In the genomic region with DNA sequence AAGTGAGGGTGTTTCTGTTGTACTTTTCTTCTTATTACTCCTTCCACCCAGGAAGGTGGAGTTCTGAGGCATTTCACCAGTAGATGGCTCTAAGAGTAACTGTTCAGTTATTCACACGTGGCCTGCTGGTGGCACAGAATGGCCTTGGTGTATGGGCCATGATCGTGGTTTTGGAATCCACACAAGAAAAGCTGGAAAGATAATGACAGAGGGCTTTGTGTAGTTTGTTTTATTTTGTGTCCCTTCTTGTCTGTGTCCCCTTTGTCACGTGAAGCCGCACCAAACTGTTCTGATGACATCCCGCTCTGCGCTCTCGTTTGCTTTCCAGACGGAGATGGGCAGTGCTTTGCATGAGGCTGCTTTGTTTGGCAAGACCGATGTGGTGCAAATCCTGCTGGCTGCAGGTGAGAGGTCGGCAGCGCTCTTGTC, we compare ENCODE assay signal across 2 cellular contexts.
TF ChIP-seq lines count a peak whose summit lies in the region.

No MANE protein-coding gene starts in this region.

TF ChIP-seq in IMR-90, 13 proteins besides CTCF, POLR2A, EP300 and RAD21:
- TF ChIP-seq, protein P1, sequence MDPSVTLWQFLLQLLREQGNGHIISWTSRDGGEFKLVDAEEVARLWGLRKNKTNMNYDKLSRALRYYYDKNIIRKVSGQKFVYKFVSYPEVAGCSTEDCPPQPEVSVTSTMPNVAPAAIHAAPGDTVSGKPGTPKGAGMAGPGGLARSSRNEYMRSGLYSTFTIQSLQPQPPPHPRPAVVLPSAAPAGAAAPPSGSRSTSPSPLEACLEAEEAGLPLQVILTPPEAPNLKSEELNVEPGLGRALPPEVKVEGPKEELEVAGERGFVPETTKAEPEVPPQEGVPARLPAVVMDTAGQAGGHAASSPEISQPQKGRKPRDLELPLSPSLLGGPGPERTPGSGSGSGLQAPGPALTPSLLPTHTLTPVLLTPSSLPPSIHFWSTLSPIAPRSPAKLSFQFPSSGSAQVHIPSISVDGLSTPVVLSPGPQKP (IDR thresholded peaks at IDR 0.05; ENCODE audit: borderline replicate concordance, low read depth, low read length): no peak
- TF ChIP-seq SMC3 (IDR thresholded peaks at IDR 0.05; ENCODE audit: low read depth, low read length) (0 out of 2 replicates have a peak, but pooled peaks have one; percentile 20), RCOR1 (IDR thresholded peaks at IDR 0.05; ENCODE audit: insufficient replicate concordance, low read length) (no peak), MXI1 (IDR thresholded peaks at IDR 0.05; ENCODE audit: borderline replicate concordance, low read depth, low read length) (no peak), FOS (IDR thresholded peaks at IDR 0.05; ENCODE audit: low read depth, low read length) (no peak), RFX5 (IDR thresholded peaks at IDR 0.05; ENCODE audit: low read depth, low read length) (no peak)

TF ChIP-seq in GM12878, 131 proteins besides CTCF, POLR2A, EP300 and RAD21:
- TF ChIP-seq, protein P2, sequence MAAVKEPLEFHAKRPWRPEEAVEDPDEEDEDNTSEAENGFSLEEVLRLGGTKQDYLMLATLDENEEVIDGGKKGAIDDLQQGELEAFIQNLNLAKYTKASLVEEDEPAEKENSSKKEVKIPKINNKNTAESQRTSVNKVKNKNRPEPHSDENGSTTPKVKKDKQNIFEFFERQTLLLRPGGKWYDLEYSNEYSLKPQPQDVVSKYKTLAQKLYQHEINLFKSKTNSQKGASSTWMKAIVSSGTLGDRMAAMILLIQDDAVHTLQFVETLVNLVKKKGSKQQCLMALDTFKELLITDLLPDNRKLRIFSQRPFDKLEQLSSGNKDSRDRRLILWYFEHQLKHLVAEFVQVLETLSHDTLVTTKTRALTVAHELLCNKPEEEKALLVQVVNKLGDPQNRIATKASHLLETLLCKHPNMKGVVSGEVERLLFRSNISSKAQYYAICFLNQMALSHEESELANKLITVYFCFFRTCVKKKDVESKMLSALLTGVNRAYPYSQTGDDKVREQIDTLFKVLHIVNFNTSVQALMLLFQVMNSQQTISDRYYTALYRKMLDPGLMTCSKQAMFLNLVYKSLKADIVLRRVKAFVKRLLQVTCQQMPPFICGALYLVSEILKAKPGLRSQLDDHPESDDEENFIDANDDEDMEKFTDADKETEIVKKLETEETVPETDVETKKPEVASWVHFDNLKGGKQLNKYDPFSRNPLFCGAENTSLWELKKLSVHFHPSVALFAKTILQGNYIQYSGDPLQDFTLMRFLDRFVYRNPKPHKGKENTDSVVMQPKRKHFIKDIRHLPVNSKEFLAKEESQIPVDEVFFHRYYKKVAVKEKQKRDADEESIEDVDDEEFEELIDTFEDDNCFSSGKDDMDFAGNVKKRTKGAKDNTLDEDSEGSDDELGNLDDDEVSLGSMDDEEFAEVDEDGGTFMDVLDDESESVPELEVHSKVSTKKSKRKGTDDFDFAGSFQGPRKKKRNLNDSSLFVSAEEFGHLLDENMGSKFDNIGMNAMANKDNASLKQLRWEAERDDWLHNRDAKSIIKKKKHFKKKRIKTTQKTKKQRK (IDR thresholded peaks at IDR 0.05; ENCODE audit: low read depth, low read length): no peak
- no peak for TF ChIP-seq PAX8 (IDR thresholded peaks at IDR 0.05)
- no peak for TF ChIP-seq FOS (IDR thresholded peaks at IDR 0.05; ENCODE audit: borderline replicate concordance, extremely low read depth, insufficient read length)
- no peak for TF ChIP-seq ATF7 (IDR thresholded peaks at IDR 0.05; ENCODE audit: low read depth)
- no peak for TF ChIP-seq RCOR1 (conservative IDR thresholded peaks at IDR 0.05; ENCODE audit: low read depth, low read length)
- TF ChIP-seq, protein P3, sequence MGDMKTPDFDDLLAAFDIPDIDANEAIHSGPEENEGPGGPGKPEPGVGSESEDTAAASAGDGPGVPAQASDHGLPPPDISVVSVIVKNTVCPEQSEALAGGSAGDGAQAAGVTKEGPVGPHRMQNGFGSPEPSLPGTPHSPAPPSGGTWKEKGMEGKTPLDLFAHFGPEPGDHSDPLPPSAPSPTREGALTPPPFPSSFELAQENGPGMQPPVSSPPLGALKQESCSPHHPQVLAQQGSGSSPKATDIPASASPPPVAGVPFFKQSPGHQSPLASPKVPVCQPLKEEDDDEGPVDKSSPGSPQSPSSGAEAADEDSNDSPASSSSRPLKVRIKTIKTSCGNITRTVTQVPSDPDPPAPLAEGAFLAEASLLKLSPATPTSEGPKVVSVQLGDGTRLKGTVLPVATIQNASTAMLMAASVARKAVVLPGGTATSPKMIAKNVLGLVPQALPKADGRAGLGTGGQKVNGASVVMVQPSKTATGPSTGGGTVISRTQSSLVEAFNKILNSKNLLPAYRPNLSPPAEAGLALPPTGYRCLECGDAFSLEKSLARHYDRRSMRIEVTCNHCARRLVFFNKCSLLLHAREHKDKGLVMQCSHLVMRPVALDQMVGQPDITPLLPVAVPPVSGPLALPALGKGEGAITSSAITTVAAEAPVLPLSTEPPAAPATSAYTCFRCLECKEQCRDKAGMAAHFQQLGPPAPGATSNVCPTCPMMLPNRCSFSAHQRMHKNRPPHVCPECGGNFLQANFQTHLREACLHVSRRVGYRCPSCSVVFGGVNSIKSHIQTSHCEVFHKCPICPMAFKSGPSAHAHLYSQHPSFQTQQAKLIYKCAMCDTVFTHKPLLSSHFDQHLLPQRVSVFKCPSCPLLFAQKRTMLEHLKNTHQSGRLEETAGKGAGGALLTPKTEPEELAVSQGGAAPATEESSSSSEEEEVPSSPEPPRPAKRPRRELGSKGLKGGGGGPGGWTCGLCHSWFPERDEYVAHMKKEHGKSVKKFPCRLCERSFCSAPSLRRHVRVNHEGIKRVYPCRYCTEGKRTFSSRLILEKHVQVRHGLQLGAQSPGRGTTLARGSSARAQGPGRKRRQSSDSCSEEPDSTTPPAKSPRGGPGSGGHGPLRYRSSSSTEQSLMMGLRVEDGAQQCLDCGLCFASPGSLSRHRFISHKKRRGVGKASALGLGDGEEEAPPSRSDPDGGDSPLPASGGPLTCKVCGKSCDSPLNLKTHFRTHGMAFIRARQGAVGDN (IDR thresholded peaks at IDR 0.05): no peak
- TF ChIP-seq, protein P1 (IDR thresholded peaks at IDR 0.05; ENCODE audit: low read depth, low read length): no peak
- TF ChIP-seq, protein P4, sequence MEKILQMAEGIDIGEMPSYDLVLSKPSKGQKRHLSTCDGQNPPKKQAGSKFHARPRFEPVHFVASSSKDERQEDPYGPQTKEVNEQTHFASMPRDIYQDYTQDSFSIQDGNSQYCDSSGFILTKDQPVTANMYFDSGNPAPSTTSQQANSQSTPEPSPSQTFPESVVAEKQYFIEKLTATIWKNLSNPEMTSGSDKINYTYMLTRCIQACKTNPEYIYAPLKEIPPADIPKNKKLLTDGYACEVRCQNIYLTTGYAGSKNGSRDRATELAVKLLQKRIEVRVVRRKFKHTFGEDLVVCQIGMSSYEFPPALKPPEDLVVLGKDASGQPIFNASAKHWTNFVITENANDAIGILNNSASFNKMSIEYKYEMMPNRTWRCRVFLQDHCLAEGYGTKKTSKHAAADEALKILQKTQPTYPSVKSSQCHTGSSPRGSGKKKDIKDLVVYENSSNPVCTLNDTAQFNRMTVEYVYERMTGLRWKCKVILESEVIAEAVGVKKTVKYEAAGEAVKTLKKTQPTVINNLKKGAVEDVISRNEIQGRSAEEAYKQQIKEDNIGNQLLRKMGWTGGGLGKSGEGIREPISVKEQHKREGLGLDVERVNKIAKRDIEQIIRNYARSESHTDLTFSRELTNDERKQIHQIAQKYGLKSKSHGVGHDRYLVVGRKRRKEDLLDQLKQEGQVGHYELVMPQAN (conservative IDR thresholded peaks at IDR 0.05): no peak
- TF ChIP-seq EZH2 (IDR thresholded peaks at IDR 0.05; ENCODE audit: borderline replicate concordance, control insufficient read depth, low read depth, low read length): no peak
- no peak for TF ChIP-seq ZNF384 (IDR thresholded peaks at IDR 0.05; ENCODE audit: borderline replicate concordance, low read depth, low read length)
- TF ChIP-seq, protein P5, sequence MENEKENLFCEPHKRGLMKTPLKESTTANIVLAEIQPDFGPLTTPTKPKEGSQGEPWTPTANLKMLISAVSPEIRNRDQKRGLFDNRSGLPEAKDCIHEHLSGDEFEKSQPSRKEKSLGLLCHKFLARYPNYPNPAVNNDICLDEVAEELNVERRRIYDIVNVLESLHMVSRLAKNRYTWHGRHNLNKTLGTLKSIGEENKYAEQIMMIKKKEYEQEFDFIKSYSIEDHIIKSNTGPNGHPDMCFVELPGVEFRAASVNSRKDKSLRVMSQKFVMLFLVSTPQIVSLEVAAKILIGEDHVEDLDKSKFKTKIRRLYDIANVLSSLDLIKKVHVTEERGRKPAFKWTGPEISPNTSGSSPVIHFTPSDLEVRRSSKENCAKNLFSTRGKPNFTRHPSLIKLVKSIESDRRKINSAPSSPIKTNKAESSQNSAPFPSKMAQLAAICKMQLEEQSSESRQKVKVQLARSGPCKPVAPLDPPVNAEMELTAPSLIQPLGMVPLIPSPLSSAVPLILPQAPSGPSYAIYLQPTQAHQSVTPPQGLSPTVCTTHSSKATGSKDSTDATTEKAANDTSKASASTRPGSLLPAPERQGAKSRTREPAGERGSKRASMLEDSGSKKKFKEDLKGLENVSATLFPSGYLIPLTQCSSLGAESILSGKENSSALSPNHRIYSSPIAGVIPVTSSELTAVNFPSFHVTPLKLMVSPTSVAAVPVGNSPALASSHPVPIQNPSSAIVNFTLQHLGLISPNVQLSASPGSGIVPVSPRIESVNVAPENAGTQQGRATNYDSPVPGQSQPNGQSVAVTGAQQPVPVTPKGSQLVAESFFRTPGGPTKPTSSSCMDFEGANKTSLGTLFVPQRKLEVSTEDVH (IDR thresholded peaks at IDR 0.05; ENCODE audit: low read depth, partially characterized antibody): no peak
- no peak for TF ChIP-seq STAT3 (IDR thresholded peaks at IDR 0.05; ENCODE audit: low read depth, low read length)
- TF ChIP-seq HDAC2 (IDR thresholded peaks at IDR 0.05): no peak
- TF ChIP-seq, protein P6, sequence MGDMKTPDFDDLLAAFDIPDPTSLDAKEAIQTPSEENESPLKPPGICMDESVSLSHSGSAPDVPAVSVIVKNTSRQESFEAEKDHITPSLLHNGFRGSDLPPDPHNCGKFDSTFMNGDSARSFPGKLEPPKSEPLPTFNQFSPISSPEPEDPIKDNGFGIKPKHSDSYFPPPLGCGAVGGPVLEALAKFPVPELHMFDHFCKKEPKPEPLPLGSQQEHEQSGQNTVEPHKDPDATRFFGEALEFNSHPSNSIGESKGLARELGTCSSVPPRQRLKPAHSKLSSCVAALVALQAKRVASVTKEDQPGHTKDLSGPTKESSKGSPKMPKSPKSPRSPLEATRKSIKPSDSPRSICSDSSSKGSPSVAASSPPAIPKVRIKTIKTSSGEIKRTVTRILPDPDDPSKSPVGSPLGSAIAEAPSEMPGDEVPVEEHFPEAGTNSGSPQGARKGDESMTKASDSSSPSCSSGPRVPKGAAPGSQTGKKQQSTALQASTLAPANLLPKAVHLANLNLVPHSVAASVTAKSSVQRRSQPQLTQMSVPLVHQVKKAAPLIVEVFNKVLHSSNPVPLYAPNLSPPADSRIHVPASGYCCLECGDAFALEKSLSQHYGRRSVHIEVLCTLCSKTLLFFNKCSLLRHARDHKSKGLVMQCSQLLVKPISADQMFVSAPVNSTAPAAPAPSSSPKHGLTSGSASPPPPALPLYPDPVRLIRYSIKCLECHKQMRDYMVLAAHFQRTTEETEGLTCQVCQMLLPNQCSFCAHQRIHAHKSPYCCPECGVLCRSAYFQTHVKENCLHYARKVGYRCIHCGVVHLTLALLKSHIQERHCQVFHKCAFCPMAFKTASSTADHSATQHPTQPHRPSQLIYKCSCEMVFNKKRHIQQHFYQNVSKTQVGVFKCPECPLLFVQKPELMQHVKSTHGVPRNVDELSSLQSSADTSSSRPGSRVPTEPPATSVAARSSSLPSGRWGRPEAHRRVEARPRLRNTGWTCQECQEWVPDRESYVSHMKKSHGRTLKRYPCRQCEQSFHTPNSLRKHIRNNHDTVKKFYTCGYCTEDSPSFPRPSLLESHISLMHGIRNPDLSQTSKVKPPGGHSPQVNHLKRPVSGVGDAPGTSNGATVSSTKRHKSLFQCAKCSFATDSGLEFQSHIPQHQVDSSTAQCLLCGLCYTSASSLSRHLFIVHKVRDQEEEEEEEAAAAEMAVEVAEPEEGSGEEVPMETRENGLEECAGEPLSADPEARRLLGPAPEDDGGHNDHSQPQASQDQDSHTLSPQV (IDR thresholded peaks at IDR 0.05): no peak
- TF ChIP-seq FOXM1 (IDR thresholded peaks at IDR 0.05; ENCODE audit: low read depth, low read length): no peak
- no peak for TF ChIP-seq FOXK2 (IDR thresholded peaks at IDR 0.05)
- no peak for TF ChIP-seq EGR1 (IDR thresholded peaks at IDR 0.05; ENCODE audit: borderline replicate concordance in 1 of 2, low read depth in 2 of 2, low read length in 2 of 2)
- TF ChIP-seq TARDBP (IDR thresholded peaks at IDR 0.05; ENCODE audit: borderline replicate concordance): no peak
